ENCODE assay signal across 25 cellular contexts in the genomic region with DNA sequence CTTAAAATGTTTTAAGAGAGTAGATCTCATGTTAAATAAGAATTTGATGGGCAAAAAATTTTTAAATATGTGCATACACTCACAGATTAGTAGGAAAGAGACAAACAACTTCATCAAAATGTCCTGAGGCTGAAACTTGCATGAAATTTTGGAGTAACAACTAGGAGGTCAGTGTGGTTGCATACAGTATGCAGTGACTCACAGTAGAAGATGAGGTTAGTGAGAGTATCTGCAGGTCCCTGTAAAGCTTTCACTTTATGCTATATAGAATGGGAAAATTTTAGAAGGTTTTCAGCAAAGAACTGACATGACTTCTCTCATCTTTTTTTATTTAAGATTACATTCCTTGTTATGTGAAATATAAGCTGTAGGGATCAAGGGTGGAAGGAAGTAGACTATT.
"Had no signal": no experiment of that assay in that cellular context is flagged by ENCODE, and none has a peak within 500 bp of the region (broad histone marks: within the 10 kb centered on the region; RNA-seq: fewer than 3 reads in every experiment).

No MANE protein-coding gene starts in this region.

- ATAC-seq: natural killer cell; psoas muscle; right cardiac atrium; right lobe of liver; stimulated activated effector memory CD8-positive, alpha-beta T cell treated with anti-CD3 and anti-CD28 coated beads, Interleukin-12 subunit alpha, Interleukin-12 subunit beta, amount 100 ng/mL, for 72 hours; stimulated activated naive B cell treated with anti-CD40 and anti-IgM and Interleukin-4, amounts not matched to agents 10 μg/mL and 1 μg/mL and 100 μg/mL, for 72 hours had no signal

- H3K4me2 ChIP-seq: neural progenitor cell had no signal

- H3K36me3 ChIP-seq: neural progenitor cell, ovary, right lobe of liver, sigmoid colon, stomach, thoracic aorta, thyroid gland, tibial nerve, upper lobe of left lung, uterus had no signal

- H2AFZ ChIP-seq: neural progenitor cell, parathyroid adenoma had no signal

- H3K4me3 ChIP-seq: neural progenitor cell, ovary, psoas muscle, right lobe of liver, sigmoid colon, stomach, thoracic aorta, thyroid gland, tibial nerve, upper lobe of left lung, uterus had no signal

- DNase-seq: natural killer cell; occipital lobe; ovary; posterior cingulate gyrus; psoas muscle; right cardiac atrium; right lobe of liver; sigmoid colon; small intestine; stimulated activated CD4-positive, alpha-beta T cell treated with anti-CD3 and anti-CD28 coated beads, Interleukin-15, amount 100 ng/mL, for 24 hours; stimulated activated CD4-positive, alpha-beta T cell treated with anti-CD3 and anti-CD28 coated beads, Interleukin-2, amount 100 ng/mL, for 24 hours; stimulated activated CD4-positive, alpha-beta T cell treated with anti-CD3 and anti-CD28 coated beads, Interleukin-2, amount 100 ng/mL, for 48 hours; stimulated activated CD4-positive, alpha-beta T cell treated with anti-CD3 and anti-CD28 coated beads, Interleukin-4, amount 100 ng/mL, for 24 hours; stimulated activated naive B cell treated with anti-CD40 and anti-IgM and Interleukin-4, amounts not matched to agents 10 μg/mL and 1 μg/mL and 100 μg/mL, for 72 hours; stimulated activated naive CD4-positive, alpha-beta T cell treated with Interleukin-2 at 50 U/mL for 16 hours; stomach; thyroid gland; trophoblast cell; upper lobe of left lung; uterus had no signal

- H3K79me2 ChIP-seq: parathyroid adenoma had no signal

- H3K27me3 ChIP-seq: neural progenitor cell, ovary, sigmoid colon, thyroid gland, tibial nerve, upper lobe of left lung, uterus had no signal

- H3K9ac ChIP-seq: neural progenitor cell, parathyroid adenoma had no signal

- H3K9me3 ChIP-seq: ovary, psoas muscle, right lobe of liver, sigmoid colon, stomach, thoracic aorta, thyroid gland, tibial nerve, upper lobe of left lung, uterus had no signal

- H3K27ac ChIP-seq: neural progenitor cell, ovary, parathyroid adenoma, psoas muscle, right lobe of liver, sigmoid colon, stomach, thoracic aorta, thyroid gland, tibial nerve, upper lobe of left lung, uterus had no signal

- H3K4me1 ChIP-seq: neural progenitor cell, parathyroid adenoma, psoas muscle, right lobe of liver, sigmoid colon, stomach, thyroid gland, tibial nerve, upper lobe of left lung, uterus had no signal
